1 cellular context compared by ENCODE assay signal in the genomic region with DNA sequence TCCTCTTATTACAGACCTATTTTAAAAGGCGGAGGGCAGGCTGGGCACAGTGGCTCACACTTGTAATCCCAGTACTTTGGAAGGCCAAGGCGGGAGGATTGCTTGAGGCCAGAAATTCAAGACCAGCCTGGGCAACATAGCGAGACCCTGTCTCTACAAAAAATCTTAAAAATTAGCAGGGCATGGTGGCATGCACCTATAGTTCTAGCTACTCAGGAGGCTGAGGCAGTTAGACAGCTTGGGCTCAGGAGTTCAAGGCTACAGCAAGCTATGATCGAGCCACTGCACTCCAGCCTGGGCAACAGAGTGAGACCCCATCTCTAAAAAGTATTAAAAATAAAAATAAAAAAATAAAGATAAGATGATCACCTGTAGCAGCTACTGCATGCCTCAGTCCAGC. TPM values are rescaled to one million over a fixed set of nuclear protein-coding genes. Genes with fewer than 3 reads are reported as not detected.
"Had no signal": no experiment of that assay in that cellular context is flagged by ENCODE, and none has a peak within 500 bp of the region (broad histone marks: within the 10 kb centered on the region; RNA-seq: fewer than 3 reads in every experiment).

No MANE protein-coding gene starts in this region.

RNA-seq across cellular contexts. Expression of gene TPH1, which starts 45.9 kb away (rescaled TPM):
- total RNA-seq: GM23248 had no signal
- polyA plus RNA-seq: GM23248 had no signal
